In the genomic region with DNA sequence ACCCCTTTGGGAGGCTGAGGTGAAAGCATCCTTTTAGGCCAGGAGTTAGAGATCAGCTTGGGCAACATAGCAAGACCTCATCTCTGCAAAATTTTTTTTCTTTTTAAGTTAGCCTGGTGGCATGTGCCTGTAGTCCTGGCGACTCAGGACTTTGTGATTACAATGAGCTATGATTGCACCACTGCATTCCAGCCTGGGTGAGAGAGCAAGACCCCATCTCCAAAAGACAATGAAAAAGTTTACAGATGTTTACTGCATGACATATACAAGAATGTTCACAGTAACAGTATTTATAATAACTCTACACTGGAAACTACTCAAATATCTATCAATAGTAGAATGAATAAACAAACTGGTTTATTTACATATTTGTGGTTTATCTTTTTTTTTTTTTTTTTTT, we compare ENCODE assay signal across 18 cellular contexts. TPM values are rescaled to one million over a fixed set of nuclear protein-coding genes. Genes with fewer than 3 reads are reported as not detected.
"Had no signal": no experiment of that assay in that cellular context is flagged by ENCODE, and none has a peak within 500 bp of the region (broad histone marks: within the 10 kb centered on the region; RNA-seq: fewer than 3 reads in every experiment).

No MANE protein-coding gene starts in this region.

- H3K4me3 ChIP-seq: coronary artery, lower lobe of right lung had no signal

- ATAC-seq: activated CD8-positive, alpha-beta T cell treated with anti-CD3 and anti-CD28 coated beads for 36 hours; activated T-cell treated with anti-CD3 and anti-CD28 coated beads, Interleukin-2, amount 50 U/mL, for 72 hours; left cardiac atrium; naive thymus-derived CD4-positive, alpha-beta T cell; sciatic nerve had no signal

- DNase-seq: activated CD4-positive, alpha-beta T cell treated with anti-CD3 and anti-CD28 coated beads for 4 hours; activated CD8-positive, alpha-beta memory T cell treated with anti-CD3 and anti-CD28 coated beads, Interleukin-2, amount 50 U/mL, for 4 hours; activated CD8-positive, alpha-beta T cell treated with anti-CD3 and anti-CD28 coated beads for 36 hours; activated T-cell treated with anti-CD3 and anti-CD28 coated beads, Interleukin-2, amount 50 U/mL, for 72 hours; caudate nucleus; effector CD4-positive, alpha-beta T cell; immature natural killer cell; left cardiac atrium; lower lobe of right lung; naive thymus-derived CD4-positive, alpha-beta T cell; stimulated activated CD4-positive, alpha-beta T cell treated with anti-CD3 and anti-CD28 coated beads, Interleukin-2, amount 100 ng/mL, for 24 hours; stimulated activated naive CD4-positive, alpha-beta T cell treated with Interleukin-2 at 50 U/mL for 16 hours; T-helper 1 cell had no signal

RNA-seq across cellular contexts. Expression of a gene that starts 33.1 kb away (rescaled TPM):
- total RNA-seq: endothelial cell of umbilical vein, fibroblast of lung, mononuclear cell had no signal

RNA-seq across cellular contexts. Expression of a gene that starts 41.0 kb away (rescaled TPM):
- total RNA-seq: fibroblast of lung had no signal

RNA-seq across cellular contexts. Expression of a gene that starts 46.8 kb away (rescaled TPM):
- total RNA-seq: activated T-cell treated with anti-CD3 and anti-CD28 coated beads, Interleukin-2, amount 50 U/mL, for 72 hours; fibroblast of lung; mononuclear cell; naive thymus-derived CD4-positive, alpha-beta T cell had no signal
